ENCODE assay signal across 24 cellular contexts in the genomic region with DNA sequence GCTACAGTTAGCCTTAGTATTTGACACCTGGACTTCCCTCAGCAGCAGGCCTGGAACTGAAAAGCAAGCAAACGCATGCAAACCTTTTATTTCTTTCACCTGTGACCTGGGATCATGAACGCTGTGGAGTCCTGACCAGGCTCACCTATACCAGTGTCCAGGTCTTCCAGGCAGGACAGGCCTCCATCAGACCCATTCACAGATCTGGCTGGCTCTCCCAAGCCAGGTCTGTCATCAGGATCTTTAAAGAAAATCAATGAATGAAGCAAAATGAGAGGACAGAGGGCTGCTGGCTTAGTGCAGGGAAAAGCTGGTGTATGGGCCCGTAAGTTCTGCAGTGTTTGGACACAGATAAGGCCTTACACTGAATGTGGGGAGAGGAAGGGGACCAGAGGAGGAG.
"Had no signal": no experiment of that assay in that cellular context is flagged by ENCODE, and none has a peak within 500 bp of the region (broad histone marks: within the 10 kb centered on the region; RNA-seq: fewer than 3 reads in every experiment).

No MANE protein-coding gene starts in this region.

- H3K36me3 ChIP-seq: gastroesophageal sphincter, heart left ventricle, neutrophil, pancreas, sigmoid colon, thyroid gland, uterus had no signal

- H3K36me3 Mint-ChIP-seq: activated CD8-positive, alpha-beta memory T cell treated with anti-CD3 and anti-CD28 coated beads, Interleukin-2, amount 10 ng/mL, durations not matched to agents 7 days and 5 days; activated naive CD8-positive, alpha-beta T cell treated with anti-CD3 and anti-CD28 coated beads for 36 hours; natural killer cell; stimulated activated naive B cell treated with anti-CD40 and anti-IgM and Interleukin-4, amounts not matched to agents 10 μg/mL and 1 μg/mL and 100 μg/mL, for 72 hours; WTC11 had no signal

- DNase-seq: activated CD4-positive, alpha-beta memory T cell treated with anti-CD3 and anti-CD28 coated beads, Interleukin-2, amount 10 ng/mL, durations not matched to agents 7 days and 5 days; activated CD4-positive, alpha-beta T cell treated with anti-CD3 and anti-CD28 coated beads for 4 hours; activated CD8-positive, alpha-beta memory T cell treated with anti-CD3 and anti-CD28 coated beads, Interleukin-2, amount 10 ng/mL, durations not matched to agents 7 days and 5 days; activated naive CD4-positive, alpha-beta T cell; activated naive CD8-positive, alpha-beta T cell treated with anti-CD3 and anti-CD28 coated beads for 36 hours; activated T-cell treated with anti-CD3 and anti-CD28 coated beads, Interleukin-2, amount 50 U/mL, for 1 hour; amniotic stem cell; caudate nucleus; erythroblast; heart left ventricle; kidney glomerular epithelial cell; left ventricle myocardium superior; natural killer cell; pancreas; sigmoid colon; stimulated activated naive B cell treated with anti-CD40 and anti-IgM and Interleukin-4, amounts not matched to agents 10 μg/mL and 1 μg/mL and 100 μg/mL, for 72 hours; SW 1271; thyroid gland; uterus had no signal

- H3K4me3 ChIP-seq: gastroesophageal sphincter, heart left ventricle, pancreas, sigmoid colon, thyroid gland, uterus had no signal

- H3K4me1 ChIP-seq: gastroesophageal sphincter, pancreas, sigmoid colon, uterus had no signal

- H3K9me3 Mint-ChIP-seq: activated CD4-positive, alpha-beta memory T cell treated with anti-CD3 and anti-CD28 coated beads, Interleukin-2, amount 10 ng/mL, durations not matched to agents 7 days and 5 days; activated naive CD8-positive, alpha-beta T cell treated with anti-CD3 and anti-CD28 coated beads for 36 hours; activated T-helper 17 cell treated with anti-CD3 and anti-CD28 coated beads, Interleukin-2, amount 50 U/mL, for 72 hours; natural killer cell; stimulated activated naive B cell treated with anti-CD40 and anti-IgM and Interleukin-4, amounts not matched to agents 10 μg/mL and 1 μg/mL and 100 μg/mL, for 72 hours; T-helper 2 cell treated with Interferon-gamma antibody and Interleukin-4, amounts not matched to agents 5 μg/mL and 100 μg/mL, for 36 hours; WTC11 had no signal

- H3K27ac ChIP-seq: gastroesophageal sphincter, heart left ventricle, neutrophil, pancreas, sigmoid colon, thyroid gland, uterus had no signal

- H3K9me3 ChIP-seq: gastroesophageal sphincter, heart left ventricle, neutrophil, pancreas, sigmoid colon, thyroid gland, uterus had no signal

- H3K4me3 Mint-ChIP-seq: activated CD4-positive, alpha-beta memory T cell treated with anti-CD3 and anti-CD28 coated beads, Interleukin-2, amount 10 ng/mL, durations not matched to agents 7 days and 5 days; activated CD8-positive, alpha-beta memory T cell treated with anti-CD3 and anti-CD28 coated beads, Interleukin-2, amount 10 ng/mL, durations not matched to agents 7 days and 5 days; activated naive CD8-positive, alpha-beta T cell treated with anti-CD3 and anti-CD28 coated beads for 36 hours; activated T-helper 17 cell treated with anti-CD3 and anti-CD28 coated beads, Interleukin-2, amount 50 U/mL, for 72 hours; natural killer cell; stimulated activated naive B cell treated with anti-CD40 and anti-IgM and Interleukin-4, amounts not matched to agents 10 μg/mL and 1 μg/mL and 100 μg/mL, for 72 hours; T-helper 2 cell treated with Interferon-gamma antibody and Interleukin-4, amounts not matched to agents 5 μg/mL and 100 μg/mL, for 36 hours; WTC11 had no signal

- H3K27ac Mint-ChIP-seq: activated CD4-positive, alpha-beta memory T cell treated with anti-CD3 and anti-CD28 coated beads, Interleukin-2, amount 10 ng/mL, durations not matched to agents 7 days and 5 days; activated CD8-positive, alpha-beta memory T cell treated with anti-CD3 and anti-CD28 coated beads, Interleukin-2, amount 10 ng/mL, durations not matched to agents 7 days and 5 days; activated naive CD8-positive, alpha-beta T cell treated with anti-CD3 and anti-CD28 coated beads for 36 hours; activated T-helper 17 cell treated with anti-CD3 and anti-CD28 coated beads, Interleukin-2, amount 50 U/mL, for 72 hours; natural killer cell; stimulated activated naive B cell treated with anti-CD40 and anti-IgM and Interleukin-4, amounts not matched to agents 10 μg/mL and 1 μg/mL and 100 μg/mL, for 72 hours; T-helper 2 cell treated with Interferon-gamma antibody and Interleukin-4, amounts not matched to agents 5 μg/mL and 100 μg/mL, for 36 hours; WTC11 had no signal

- H3K27me3 Mint-ChIP-seq: activated CD4-positive, alpha-beta memory T cell treated with anti-CD3 and anti-CD28 coated beads, Interleukin-2, amount 10 ng/mL, durations not matched to agents 7 days and 5 days; activated CD8-positive, alpha-beta memory T cell treated with anti-CD3 and anti-CD28 coated beads, Interleukin-2, amount 10 ng/mL, durations not matched to agents 7 days and 5 days; activated naive CD8-positive, alpha-beta T cell treated with anti-CD3 and anti-CD28 coated beads for 36 hours; activated T-helper 17 cell treated with anti-CD3 and anti-CD28 coated beads, Interleukin-2, amount 50 U/mL, for 72 hours had no signal

- H3K4me1 Mint-ChIP-seq: natural killer cell had no signal

- H3K27me3 ChIP-seq: gastroesophageal sphincter, heart left ventricle, neutrophil, pancreas, sigmoid colon, thyroid gland, uterus had no signal
